22 cellular contexts compared by ENCODE assay signal in the genomic region with DNA sequence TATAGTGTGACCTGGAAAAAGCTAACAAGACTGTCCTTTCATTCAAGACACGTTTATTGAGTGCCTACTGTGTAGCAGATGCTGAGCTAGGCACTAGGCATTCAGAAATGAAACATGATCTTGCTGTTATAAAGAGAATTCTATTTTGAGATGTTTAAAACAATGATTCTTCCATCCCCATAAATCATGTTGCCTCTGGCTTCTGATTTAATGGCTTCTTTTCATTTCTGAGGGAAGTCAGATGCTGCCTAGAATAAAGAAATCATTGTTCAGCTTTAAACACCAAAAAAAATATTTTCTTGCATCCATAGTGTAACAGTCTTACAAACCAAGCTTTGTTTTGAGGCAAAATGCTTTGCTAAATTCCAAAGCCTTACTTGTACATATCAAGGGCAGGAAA.
"Had no signal": no experiment of that assay in that cellular context is flagged by ENCODE, and none has a peak within 500 bp of the region (broad histone marks: within the 10 kb centered on the region; RNA-seq: fewer than 3 reads in every experiment).

No MANE protein-coding gene starts in this region.

- H3K9me3 ChIP-seq: colonic mucosa, mucosa of descending colon, prostate gland, suprapubic skin had no signal

- H3K27ac ChIP-seq: colonic mucosa, foreskin keratinocyte, neural progenitor cell, prostate gland, suprapubic skin had no signal

- ATAC-seq: activated CD4-positive, CD25-positive, alpha-beta regulatory T cell treated with anti-CD3 and anti-CD28 coated beads, Interleukin-2, amount 50 U/mL, for 24 hours; activated naive CD8-positive, alpha-beta T cell treated with anti-CD3 and anti-CD28 coated beads, Interleukin-2, amount 50 U/mL, for 24 hours; activated T-cell treated with anti-CD3 and anti-CD28 coated beads, Interleukin-2, amount 50 U/mL, for 4 hours; foreskin keratinocyte; left lobe of liver; mucosa of descending colon; right cardiac atrium; stimulated activated naive CD8-positive, alpha-beta T cell treated with anti-CD3 and anti-CD28 coated beads, Interleukin-15, Interleukin-2, amounts not matched to agents 100 U/mL and 50 U/mL, for 24 hours had no signal

- H3K27me3 ChIP-seq: colonic mucosa, foreskin keratinocyte, neural progenitor cell, suprapubic skin had no signal

- H3K4me3 ChIP-seq: colonic mucosa, mucosa of descending colon, neural progenitor cell, prostate gland, suprapubic skin had no signal

- H3K4me1 ChIP-seq: colonic mucosa, foreskin keratinocyte, neural progenitor cell, prostate gland, suprapubic skin had no signal

- H3K36me3 ChIP-seq: colonic mucosa, neural progenitor cell, prostate gland, suprapubic skin had no signal

- DNase-seq: activated CD4-positive, alpha-beta T cell treated with anti-CD3 and anti-CD28 coated beads, Interleukin-2, amount 50 U/mL, for 1 hour; activated CD8-positive, alpha-beta memory T cell treated with anti-CD3 and anti-CD28 coated beads, Interleukin-2, amount 50 U/mL, for 4 hours; activated effector memory CD4-positive, alpha-beta T cell treated with Interleukin-2 at 50 U/mL for 16 hours; activated naive CD4-positive, alpha-beta T cell treated with anti-CD3 and anti-CD28 coated beads, Interleukin-2, amount 10 ng/mL, durations not matched to agents 7 days and 5 days; activated naive CD8-positive, alpha-beta T cell treated with anti-CD3 and anti-CD28 coated beads, Interleukin-2, amount 50 U/mL, for 24 hours; activated T-cell treated with anti-CD3 and anti-CD28 coated beads, Interleukin-2, amount 50 U/mL, for 4 hours; anterior cingulate cortex; central memory CD4-positive, alpha-beta T cell; colonic mucosa; endodermal cell; mucosa of descending colon; naive B cell; right cardiac atrium; stimulated activated CD4-positive, alpha-beta T cell treated with anti-CD3 and anti-CD28 coated beads, Interleukin-2, amount 100 ng/mL, for 24 hours; stimulated activated naive CD8-positive, alpha-beta T cell treated with anti-CD3 and anti-CD28 coated beads, Interleukin-15, Interleukin-2, amounts not matched to agents 100 U/mL and 50 U/mL, for 24 hours; trophoblast cell had no signal
